ENCODE assay signal across 20 cellular contexts in the genomic region with DNA sequence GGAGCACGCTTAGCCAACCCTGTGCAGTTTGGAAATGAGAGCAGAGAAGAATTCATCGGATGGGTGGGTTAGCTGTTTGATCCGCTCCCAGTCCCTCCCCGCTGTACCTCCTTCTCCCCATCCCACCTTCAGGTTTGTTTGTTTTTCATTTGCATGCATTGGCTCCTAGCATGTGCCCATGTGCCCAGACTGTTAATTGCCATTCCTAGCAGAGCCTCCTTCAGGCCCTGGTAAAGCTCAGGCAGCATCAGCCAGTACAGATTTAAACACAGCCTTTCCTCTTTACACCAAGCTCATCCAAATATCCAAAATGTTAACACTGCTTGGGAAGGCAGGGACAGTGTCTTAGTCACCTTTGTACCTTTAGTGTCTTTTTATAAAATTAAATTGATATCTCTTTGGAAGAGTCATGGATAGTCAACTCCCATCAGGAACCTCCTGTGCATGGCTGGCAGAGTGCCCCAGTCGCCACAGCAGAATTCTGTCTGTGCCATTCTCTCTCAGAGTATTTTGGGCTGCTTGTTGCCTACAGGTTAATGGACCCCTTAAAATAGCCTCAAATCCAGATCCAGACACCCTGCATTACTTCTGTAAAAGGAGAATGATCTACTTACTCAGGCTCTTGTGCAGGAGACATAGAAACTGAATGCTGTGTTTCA.
A peak's percentile ranks its signal among the peaks of the same experiment; 100 is the strongest.
DNase-seq lines count a peak whose midpoint lies in the region; ATAC-seq and TF ChIP-seq lines count a peak whose summit lies in the region.
"Had no signal": no experiment of that assay in that cellular context is flagged by ENCODE, and none has a peak within 500 bp of the region (broad histone marks: within the 10 kb centered on the region; RNA-seq: fewer than 3 reads in every experiment).

No MANE protein-coding gene starts in this region.

- H4K91ac ChIP-seq in H9 (ENCODE audit: insufficient read length, low read depth, low read length): no peak overlapping the region

- no peak overlapping the region for H3K27ac ChIP-seq in H9 (ENCODE audit: insufficient read length, low read depth, low read length)
- H3K27ac ChIP-seq: KMS-11 had no signal

- no peak overlapping the region for H2BK20ac ChIP-seq in H9 (ENCODE audit: low read depth, low read length, poor library complexity, severe bottlenecking)

- H3K4me1 ChIP-seq in H9 (ENCODE audit: insufficient read depth, low read length): no peaks in the 10 kb centered on the region

- no peaks in the 10 kb centered on the region for H3K27me3 ChIP-seq in H9 (ENCODE audit: insufficient read depth, low read length)

- H3K9me3 ChIP-seq in H9 (ENCODE audit: control insufficient read depth, low read depth, low read length): no peaks in the 10 kb centered on the region
- H3K9me3 ChIP-seq: SK-N-SH had no signal

- H3K9ac ChIP-seq in H9 (ENCODE audit: extremely low read depth, insufficient read length, low read length): no peak overlapping the region
- H3K9ac ChIP-seq: KMS-11, SK-N-SH had no signal

- DNase-seq in H9 (no peak), WTC11 (ENCODE audit: low spot score) (no peak), left kidney (ENCODE audit: low read depth, low spot score) (peak; percentile 44), omental fat pad (ENCODE audit: low spot score) (no peak), germinal center (ENCODE audit: low spot score) (no peak)
- DNase-seq: ACHN, COR-L47, DMS 273 treated with DMSO at 0.1 percent for 48 hours, GF-D8, MV-4-11, NCI-H1417, NCI-H2029, OCI-M1, SHP77 treated with DMSO at 0.1 percent for 48 hours, SK-N-SH, T-cell had no signal

- H3K18ac ChIP-seq in H9 (ENCODE audit: insufficient read length, low read depth, low read length): no peak overlapping the region

- no peak overlapping the region for H2AK5ac ChIP-seq in H9 (ENCODE audit: insufficient read length, low read length)

- CTCF ChIA-PET in WTC11 (lab: Charles Lee): interaction anchor here (1.6 kb wide), 1 partner anchor 215 kb away, joined by 5 read pairs; no protein-coding TSS in a partner anchor

- no peak overlapping the region for H2BK120ac ChIP-seq in H9 (ENCODE audit: low read depth, low read length, poor library complexity, severe bottlenecking)

- no peaks in the 10 kb centered on the region for H3K79me1 ChIP-seq in H9 (ENCODE audit: insufficient read depth, low read depth, low read length, poor library complexity, severe bottlenecking)

- H2BK12ac ChIP-seq in H9 (ENCODE audit: insufficient read length, low read depth, low read length): no peak overlapping the region

- H3K4me1 Mint-ChIP-seq in H9: peaks cover 9 to 14% of the 10 kb centered on the region in 2 experiments
- H3K4me1 Mint-ChIP-seq in WTC11: peaks cover 13% of the 10 kb centered on the region
- H3K4me1 Mint-ChIP-seq: T-cell had no signal

- H3K14ac ChIP-seq in H9 (ENCODE audit: insufficient read depth, low read length): 0 out of 2 replicates have a peak overlapping the region, but pooled peaks have one; percentile 70

- H2AFZ ChIP-seq in H9 (ENCODE audit: low read length): no peak overlapping the region

- no peaks in the 10 kb centered on the region for H3K79me2 ChIP-seq in H9 (ENCODE audit: insufficient read depth, low read length)

- H3K9me3 Mint-ChIP-seq in H9: no peaks in the 10 kb centered on the region
- H3K9me3 Mint-ChIP-seq in WTC11: peaks cover 6% of the 10 kb centered on the region; the same call in 1 of the 2 replicates

- H3K27ac Mint-ChIP-seq in H9 (no peak overlapping the region), WTC11 (no peak overlapping the region)
- H3K27ac Mint-ChIP-seq: T-cell had no signal

- H3K4ac ChIP-seq in H9 (ENCODE audit: low read depth, low read length): no peak overlapping the region

- H3K4me3 Mint-ChIP-seq in H9 (no peak overlapping the region), WTC11 (no peak overlapping the region)
- H3K4me3 Mint-ChIP-seq: T-cell had no signal

- ATAC-seq in WTC11 (peak; percentile 73), omental fat pad (ENCODE audit: low FRiP score) (no peak), GM21717 (IDR thresholded peaks at IDR 0.05; ENCODE audit: unreplicated experiment) (no peak), HG02870 (IDR thresholded peaks at IDR 0.05; ENCODE audit: unreplicated experiment) (no peak)
- ATAC-seq: GM12878, T-cell had no signal

- no peaks in the 10 kb centered on the region for H3K36me3 Mint-ChIP-seq in H9 (ENCODE audit: insufficient read depth in 1 of 3, low read depth in 3 of 3)
- no peaks in the 10 kb centered on the region for H3K36me3 Mint-ChIP-seq in WTC11
- H3K36me3 Mint-ChIP-seq: T-cell had no signal

- TF ChIP-seq CTCF in H9 (conservative IDR thresholded peaks at IDR 0.05) (no peak), WTC11 (IDR thresholded peaks at IDR 0.05) (no peak), omental fat pad (IDR thresholded peaks at IDR 0.05) (no peak)

- no peak overlapping the region for H3T11ph ChIP-seq in H9 (ENCODE audit: low read length)

- no peaks in the 10 kb centered on the region for H4K20me1 ChIP-seq in H9 (ENCODE audit: control insufficient read depth, insufficient read depth, insufficient read length)

- no peak overlapping the region for H3K23ac ChIP-seq in H9 (ENCODE audit: insufficient read length, low read depth, low read length)

- H4K5ac ChIP-seq in H9 (ENCODE audit: insufficient read length, low read depth, low read length): no peak overlapping the region

- H3K56ac ChIP-seq in H9 (ENCODE audit: insufficient read length, low read depth, low read length): no peak overlapping the region

- no CpG with 5 or more reads among the region's 5 CpGs for WGBS in H9 (ENCODE audit: extremely low coverage, insufficient read length, low lambda C conversion rate)

- no peak overlapping the region for H2BK15ac ChIP-seq in H9 (ENCODE audit: low read depth, low read length)

- H3K4me2 ChIP-seq in H9 (ENCODE audit: insufficient read depth, insufficient read length, low read length): no peak overlapping the region
- H3K4me2 ChIP-seq: KMS-11, SK-N-SH had no signal

- H3K27me3 Mint-ChIP-seq in H9 (ENCODE audit: low read depth) (peaks cover 3% of the 10 kb centered on the region; the same call in 1 of the 2 replicates), WTC11 (ENCODE audit: low read depth) (peaks cover 2% of the 10 kb centered on the region; the same call in 1 of the 2 replicates)
- H3K27me3 Mint-ChIP-seq: T-cell had no signal

- H4K8ac ChIP-seq in H9 (replicated peaks; ENCODE audit: insufficient read length, low read depth, low read length): no peak overlapping the region

- no peaks in the 10 kb centered on the region for H3K23me2 ChIP-seq in H9 (ENCODE audit: insufficient read length, low read depth, low read length, poor library complexity, severe bottlenecking)

- POLR2A ChIA-PET in WTC11 (lab: Charles Lee): no interaction called here

- no peak overlapping the region for H2BK5ac ChIP-seq in H9 (ENCODE audit: insufficient read length, low read length)

TF ChIP-seq in WTC11, 78 proteins besides CTCF, POLR2A, EP300 and RAD21 (continues in another document):
- TF ChIP-seq ZNF317 (CRISPR knock-in tag; IDR thresholded peaks at IDR 0.05; ENCODE audit: borderline replicate concordance, low read depth) (no peak), JUN (CRISPR knock-in tag; IDR thresholded peaks at IDR 0.05) (no peak), NFYB (CRISPR knock-in tag; conservative IDR thresholded peaks at IDR 0.05; ENCODE audit: low read depth) (no peak), JAZF1 (CRISPR knock-in tag; IDR thresholded peaks at IDR 0.05) (no peak), ETV6 (CRISPR knock-in tag; IDR thresholded peaks at IDR 0.05) (no peak), GRHL2 (CRISPR knock-in tag; IDR thresholded peaks at IDR 0.05; ENCODE audit: insufficient replicate concordance, severe bottlenecking) (no peak), GABPB1 (CRISPR knock-in tag; IDR thresholded peaks at IDR 0.05) (no peak), FOXP1 (CRISPR knock-in tag; IDR thresholded peaks at IDR 0.05; ENCODE audit: borderline replicate concordance) (no peak), ZNF232 (CRISPR knock-in tag; IDR thresholded peaks at IDR 0.05) (no peak)
- TF ChIP-seq, protein P1, sequence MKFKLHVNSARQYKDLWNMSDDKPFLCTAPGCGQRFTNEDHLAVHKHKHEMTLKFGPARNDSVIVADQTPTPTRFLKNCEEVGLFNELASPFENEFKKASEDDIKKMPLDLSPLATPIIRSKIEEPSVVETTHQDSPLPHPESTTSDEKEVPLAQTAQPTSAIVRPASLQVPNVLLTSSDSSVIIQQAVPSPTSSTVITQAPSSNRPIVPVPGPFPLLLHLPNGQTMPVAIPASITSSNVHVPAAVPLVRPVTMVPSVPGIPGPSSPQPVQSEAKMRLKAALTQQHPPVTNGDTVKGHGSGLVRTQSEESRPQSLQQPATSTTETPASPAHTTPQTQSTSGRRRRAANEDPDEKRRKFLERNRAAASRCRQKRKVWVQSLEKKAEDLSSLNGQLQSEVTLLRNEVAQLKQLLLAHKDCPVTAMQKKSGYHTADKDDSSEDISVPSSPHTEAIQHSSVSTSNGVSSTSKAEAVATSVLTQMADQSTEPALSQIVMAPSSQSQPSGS (CRISPR knock-in tag; IDR thresholded peaks at IDR 0.05; ENCODE audit: borderline replicate concordance, low read depth): no peak
- TF ChIP-seq, protein P2, sequence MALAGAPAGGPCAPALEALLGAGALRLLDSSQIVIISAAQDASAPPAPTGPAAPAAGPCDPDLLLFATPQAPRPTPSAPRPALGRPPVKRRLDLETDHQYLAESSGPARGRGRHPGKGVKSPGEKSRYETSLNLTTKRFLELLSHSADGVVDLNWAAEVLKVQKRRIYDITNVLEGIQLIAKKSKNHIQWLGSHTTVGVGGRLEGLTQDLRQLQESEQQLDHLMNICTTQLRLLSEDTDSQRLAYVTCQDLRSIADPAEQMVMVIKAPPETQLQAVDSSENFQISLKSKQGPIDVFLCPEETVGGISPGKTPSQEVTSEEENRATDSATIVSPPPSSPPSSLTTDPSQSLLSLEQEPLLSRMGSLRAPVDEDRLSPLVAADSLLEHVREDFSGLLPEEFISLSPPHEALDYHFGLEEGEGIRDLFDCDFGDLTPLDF (CRISPR knock-in tag; IDR thresholded peaks at IDR 0.05): no peak
- TF ChIP-seq, protein P3, sequence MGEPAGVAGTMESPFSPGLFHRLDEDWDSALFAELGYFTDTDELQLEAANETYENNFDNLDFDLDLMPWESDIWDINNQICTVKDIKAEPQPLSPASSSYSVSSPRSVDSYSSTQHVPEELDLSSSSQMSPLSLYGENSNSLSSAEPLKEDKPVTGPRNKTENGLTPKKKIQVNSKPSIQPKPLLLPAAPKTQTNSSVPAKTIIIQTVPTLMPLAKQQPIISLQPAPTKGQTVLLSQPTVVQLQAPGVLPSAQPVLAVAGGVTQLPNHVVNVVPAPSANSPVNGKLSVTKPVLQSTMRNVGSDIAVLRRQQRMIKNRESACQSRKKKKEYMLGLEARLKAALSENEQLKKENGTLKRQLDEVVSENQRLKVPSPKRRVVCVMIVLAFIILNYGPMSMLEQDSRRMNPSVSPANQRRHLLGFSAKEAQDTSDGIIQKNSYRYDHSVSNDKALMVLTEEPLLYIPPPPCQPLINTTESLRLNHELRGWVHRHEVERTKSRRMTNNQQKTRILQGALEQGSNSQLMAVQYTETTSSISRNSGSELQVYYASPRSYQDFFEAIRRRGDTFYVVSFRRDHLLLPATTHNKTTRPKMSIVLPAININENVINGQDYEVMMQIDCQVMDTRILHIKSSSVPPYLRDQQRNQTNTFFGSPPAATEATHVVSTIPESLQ (CRISPR knock-in tag; IDR thresholded peaks at IDR 0.05): no peak
